In genomic region chr16:67561824-67562525, GRCh38 we compare ENCODE assay signal across 1 cellular context.
TF ChIP-seq lines count a peak whose summit lies in the region.

No MANE protein-coding gene starts in this region.

TF ChIP-seq in HepG2, 621 proteins besides CTCF, POLR2A, EP300 and RAD21 (continued from another document and continues in another):
- TF ChIP-seq ADNP (CRISPR knock-in tag; IDR thresholded peaks at IDR 0.05) (no peak), TCF12 (IDR thresholded peaks at IDR 0.05) (no peak), TCF12 (CRISPR knock-in tag; IDR thresholded peaks at IDR 0.05) (peak; percentile 84; the same call in 1 of the 2 replicates), FOXA3 (CRISPR knock-in tag; IDR thresholded peaks at IDR 0.05) (peak; percentile 40), ZNF224 (CRISPR knock-in tag; IDR thresholded peaks at IDR 0.05) (no peak), DZIP1 (CRISPR knock-in tag; IDR thresholded peaks at IDR 0.05) (peak; percentile 97), BORCS8-MEF2B (CRISPR knock-in tag; IDR thresholded peaks at IDR 0.05) (peak; percentile 94), ZMAT3 (CRISPR knock-in tag; conservative IDR thresholded peaks at IDR 0.05) (peak; percentile 55; the same call in 1 of the 2 replicates), ZNF572 (CRISPR knock-in tag; IDR thresholded peaks at IDR 0.05) (0 out of 2 replicates have a peak, but pooled peaks have one; percentile 51), NONO (IDR thresholded peaks at IDR 0.05) (no peak), NONO (CRISPR knock-in tag; conservative IDR thresholded peaks at IDR 0.05) (peak; percentile 71), KLF9 (CRISPR knock-in tag; IDR thresholded peaks at IDR 0.05; ENCODE audit: low read depth) (0 out of 2 replicates have a peak, but pooled peaks have one; percentile 43), KAT7 (CRISPR knock-in tag; IDR thresholded peaks at IDR 0.05; ENCODE audit: borderline replicate concordance) (peak; percentile 79; the same call in 1 of the 2 replicates), MXI1 (IDR thresholded peaks at IDR 0.05; ENCODE audit: borderline replicate concordance, low read depth, low read length) (peak; percentile 93; the same call in 2 of the 3 replicates), MTA1 (CRISPR knock-in tag; IDR thresholded peaks at IDR 0.05; ENCODE audit: borderline replicate concordance) (peak; percentile 90), RXRB (CRISPR knock-in tag; IDR thresholded peaks at IDR 0.05; ENCODE audit: borderline replicate concordance) (no peak; the same call in 1 of the 2 replicates), TRIM22 (IDR thresholded peaks at IDR 0.05) (no peak), SAFB2 (CRISPR knock-in tag; IDR thresholded peaks at IDR 0.05; ENCODE audit: borderline replicate concordance, low read depth) (peak; percentile 78; the same call in 1 of the 2 replicates), YEATS4 (CRISPR knock-in tag; IDR thresholded peaks at IDR 0.05; ENCODE audit: borderline replicate concordance) (peak; percentile 92), PITX1 (CRISPR knock-in tag; IDR thresholded peaks at IDR 0.05) (peak; percentile 45; the same call in 1 of the 2 replicates), KDM5B (CRISPR knock-in tag; IDR thresholded peaks at IDR 0.05; ENCODE audit: borderline replicate concordance) (peak; percentile 83; the same call in 1 of the 2 replicates), ETV6 (CRISPR knock-in tag; conservative IDR thresholded peaks at IDR 0.05) (no peak), TOE1 (CRISPR knock-in tag; IDR thresholded peaks at IDR 0.05) (no peak), THAP11 (CRISPR knock-in tag; IDR thresholded peaks at IDR 0.05) (peak; percentile 89), ZNF513 (CRISPR knock-in tag; conservative IDR thresholded peaks at IDR 0.05) (peak; percentile 79; the same call in 1 of the 2 replicates), RXRA (CRISPR knock-in tag; IDR thresholded peaks at IDR 0.05) (peak; percentile 89), PHF21A (CRISPR knock-in tag; IDR thresholded peaks at IDR 0.05) (peak; percentile 91)
- TF ChIP-seq, protein P1, sequence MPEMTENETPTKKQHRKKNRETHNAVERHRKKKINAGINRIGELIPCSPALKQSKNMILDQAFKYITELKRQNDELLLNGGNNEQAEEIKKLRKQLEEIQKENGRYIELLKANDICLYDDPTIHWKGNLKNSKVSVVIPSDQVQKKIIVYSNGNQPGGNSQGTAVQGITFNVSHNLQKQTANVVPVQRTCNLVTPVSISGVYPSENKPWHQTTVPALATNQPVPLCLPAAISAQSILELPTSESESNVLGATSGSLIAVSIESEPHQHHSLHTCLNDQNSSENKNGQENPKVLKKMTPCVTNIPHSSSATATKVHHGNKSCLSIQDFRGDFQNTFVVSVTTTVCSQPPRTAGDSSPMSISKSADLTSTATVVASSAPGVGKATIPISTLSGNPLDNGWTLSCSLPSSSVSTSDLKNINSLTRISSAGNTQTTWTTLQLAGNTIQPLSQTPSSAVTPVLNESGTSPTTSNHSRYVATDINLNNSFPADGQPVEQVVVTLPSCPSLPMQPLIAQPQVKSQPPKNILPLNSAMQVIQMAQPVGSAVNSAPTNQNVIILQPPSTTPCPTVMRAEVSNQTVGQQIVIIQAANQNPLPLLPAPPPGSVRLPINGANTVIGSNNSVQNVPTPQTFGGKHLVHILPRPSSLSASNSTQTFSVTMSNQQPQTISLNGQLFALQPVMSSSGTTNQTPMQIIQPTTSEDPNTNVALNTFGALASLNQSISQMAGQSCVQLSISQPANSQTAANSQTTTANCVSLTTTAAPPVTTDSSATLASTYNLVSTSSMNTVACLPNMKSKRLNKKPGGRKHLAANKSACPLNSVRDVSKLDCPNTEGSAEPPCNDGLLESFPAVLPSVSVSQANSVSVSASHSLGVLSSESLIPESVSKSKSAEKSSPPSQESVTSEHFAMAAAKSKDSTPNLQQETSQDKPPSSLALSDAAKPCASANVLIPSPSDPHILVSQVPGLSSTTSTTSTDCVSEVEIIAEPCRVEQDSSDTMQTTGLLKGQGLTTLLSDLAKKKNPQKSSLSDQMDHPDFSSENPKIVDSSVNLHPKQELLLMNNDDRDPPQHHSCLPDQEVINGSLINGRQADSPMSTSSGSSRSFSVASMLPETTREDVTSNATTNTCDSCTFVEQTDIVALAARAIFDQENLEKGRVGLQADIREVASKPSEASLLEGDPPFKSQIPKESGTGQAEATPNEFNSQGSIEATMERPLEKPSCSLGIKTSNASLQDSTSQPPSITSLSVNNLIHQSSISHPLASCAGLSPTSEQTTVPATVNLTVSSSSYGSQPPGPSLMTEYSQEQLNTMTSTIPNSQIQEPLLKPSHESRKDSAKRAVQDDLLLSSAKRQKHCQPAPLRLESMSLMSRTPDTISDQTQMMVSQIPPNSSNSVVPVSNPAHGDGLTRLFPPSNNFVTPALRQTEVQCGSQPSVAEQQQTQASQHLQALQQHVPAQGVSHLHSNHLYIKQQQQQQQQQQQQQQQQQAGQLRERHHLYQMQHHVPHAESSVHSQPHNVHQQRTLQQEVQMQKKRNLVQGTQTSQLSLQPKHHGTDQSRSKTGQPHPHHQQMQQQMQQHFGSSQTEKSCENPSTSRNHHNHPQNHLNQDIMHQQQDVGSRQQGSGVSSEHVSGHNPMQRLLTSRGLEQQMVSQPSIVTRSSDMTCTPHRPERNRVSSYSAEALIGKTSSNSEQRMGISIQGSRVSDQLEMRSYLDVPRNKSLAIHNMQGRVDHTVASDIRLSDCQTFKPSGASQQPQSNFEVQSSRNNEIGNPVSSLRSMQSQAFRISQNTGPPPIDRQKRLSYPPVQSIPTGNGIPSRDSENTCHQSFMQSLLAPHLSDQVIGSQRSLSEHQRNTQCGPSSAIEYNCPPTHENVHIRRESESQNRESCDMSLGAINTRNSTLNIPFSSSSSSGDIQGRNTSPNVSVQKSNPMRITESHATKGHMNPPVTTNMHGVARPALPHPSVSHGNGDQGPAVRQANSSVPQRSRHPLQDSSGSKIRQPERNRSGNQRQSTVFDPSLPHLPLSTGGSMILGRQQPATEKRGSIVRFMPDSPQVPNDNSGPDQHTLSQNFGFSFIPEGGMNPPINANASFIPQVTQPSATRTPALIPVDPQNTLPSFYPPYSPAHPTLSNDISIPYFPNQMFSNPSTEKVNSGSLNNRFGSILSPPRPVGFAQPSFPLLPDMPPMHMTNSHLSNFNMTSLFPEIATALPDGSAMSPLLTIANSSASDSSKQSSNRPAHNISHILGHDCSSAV (CRISPR knock-in tag; IDR thresholded peaks at IDR 0.05; ENCODE audit: borderline replicate concordance): no peak
- TF ChIP-seq, protein P2, sequence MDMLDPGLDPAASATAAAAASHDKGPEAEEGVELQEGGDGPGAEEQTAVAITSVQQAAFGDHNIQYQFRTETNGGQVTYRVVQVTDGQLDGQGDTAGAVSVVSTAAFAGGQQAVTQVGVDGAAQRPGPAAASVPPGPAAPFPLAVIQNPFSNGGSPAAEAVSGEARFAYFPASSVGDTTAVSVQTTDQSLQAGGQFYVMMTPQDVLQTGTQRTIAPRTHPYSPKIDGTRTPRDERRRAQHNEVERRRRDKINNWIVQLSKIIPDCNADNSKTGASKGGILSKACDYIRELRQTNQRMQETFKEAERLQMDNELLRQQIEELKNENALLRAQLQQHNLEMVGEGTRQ (IDR thresholded peaks at IDR 0.05; ENCODE audit: low read depth, low read length): peak; percentile 37; the same call in 1 of the 2 replicates
- TF ChIP-seq, protein P2 (CRISPR knock-in tag; IDR thresholded peaks at IDR 0.05; ENCODE audit: borderline replicate concordance): no peak
- TF ChIP-seq, protein P3, sequence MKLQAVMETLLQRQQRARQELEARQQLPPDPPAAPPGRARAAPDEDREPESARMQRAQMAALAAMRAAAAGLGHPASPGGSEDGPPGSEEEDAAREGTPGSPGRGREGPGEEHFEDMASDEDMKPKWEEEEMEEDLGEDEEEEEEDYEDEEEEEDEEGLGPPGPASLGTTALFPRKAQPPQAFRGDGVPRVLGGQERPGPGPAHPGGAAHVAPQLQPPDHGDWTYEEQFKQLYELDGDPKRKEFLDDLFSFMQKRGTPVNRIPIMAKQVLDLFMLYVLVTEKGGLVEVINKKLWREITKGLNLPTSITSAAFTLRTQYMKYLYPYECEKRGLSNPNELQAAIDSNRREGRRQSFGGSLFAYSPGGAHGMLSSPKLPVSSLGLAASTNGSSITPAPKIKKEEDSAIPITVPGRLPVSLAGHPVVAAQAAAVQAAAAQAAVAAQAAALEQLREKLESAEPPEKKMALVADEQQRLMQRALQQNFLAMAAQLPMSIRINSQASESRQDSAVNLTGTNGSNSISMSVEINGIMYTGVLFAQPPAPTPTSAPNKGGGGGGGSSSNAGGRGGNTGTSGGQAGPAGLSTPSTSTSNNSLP (IDR thresholded peaks at IDR 0.05; ENCODE audit: low read depth, low read length): no peak
- TF ChIP-seq, protein P4, sequence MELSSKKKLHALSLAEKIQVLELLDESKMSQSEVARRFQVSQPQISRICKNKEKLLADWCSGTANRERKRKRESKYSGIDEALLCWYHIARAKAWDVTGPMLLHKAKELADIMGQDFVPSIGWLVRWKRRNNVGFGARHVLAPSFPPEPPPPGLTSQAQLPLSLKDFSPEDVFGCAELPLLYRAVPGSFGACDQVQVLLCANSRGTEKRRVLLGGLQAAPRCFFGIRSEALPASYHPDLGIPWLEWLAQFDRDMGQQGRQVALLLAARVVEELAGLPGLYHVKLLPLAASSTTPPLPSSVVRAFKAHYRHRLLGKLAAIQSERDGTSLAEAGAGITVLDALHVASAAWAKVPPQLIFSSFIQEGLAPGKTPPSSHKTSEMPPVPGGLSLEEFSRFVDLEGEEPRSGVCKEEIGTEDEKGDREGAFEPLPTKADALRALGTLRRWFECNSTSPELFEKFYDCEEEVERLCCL (CRISPR knock-in tag; IDR thresholded peaks at IDR 0.05; ENCODE audit: borderline replicate concordance): peak; percentile 81; the same call in 1 of the 2 replicates
- TF ChIP-seq, protein P5, sequence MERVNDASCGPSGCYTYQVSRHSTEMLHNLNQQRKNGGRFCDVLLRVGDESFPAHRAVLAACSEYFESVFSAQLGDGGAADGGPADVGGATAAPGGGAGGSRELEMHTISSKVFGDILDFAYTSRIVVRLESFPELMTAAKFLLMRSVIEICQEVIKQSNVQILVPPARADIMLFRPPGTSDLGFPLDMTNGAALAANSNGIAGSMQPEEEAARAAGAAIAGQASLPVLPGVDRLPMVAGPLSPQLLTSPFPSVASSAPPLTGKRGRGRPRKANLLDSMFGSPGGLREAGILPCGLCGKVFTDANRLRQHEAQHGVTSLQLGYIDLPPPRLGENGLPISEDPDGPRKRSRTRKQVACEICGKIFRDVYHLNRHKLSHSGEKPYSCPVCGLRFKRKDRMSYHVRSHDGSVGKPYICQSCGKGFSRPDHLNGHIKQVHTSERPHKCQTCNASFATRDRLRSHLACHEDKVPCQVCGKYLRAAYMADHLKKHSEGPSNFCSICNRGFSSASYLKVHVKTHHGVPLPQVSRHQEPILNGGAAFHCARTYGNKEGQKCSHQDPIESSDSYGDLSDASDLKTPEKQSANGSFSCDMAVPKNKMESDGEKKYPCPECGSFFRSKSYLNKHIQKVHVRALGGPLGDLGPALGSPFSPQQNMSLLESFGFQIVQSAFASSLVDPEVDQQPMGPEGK (CRISPR knock-in tag; IDR thresholded peaks at IDR 0.05): peak; percentile 97
- TF ChIP-seq, protein P6, sequence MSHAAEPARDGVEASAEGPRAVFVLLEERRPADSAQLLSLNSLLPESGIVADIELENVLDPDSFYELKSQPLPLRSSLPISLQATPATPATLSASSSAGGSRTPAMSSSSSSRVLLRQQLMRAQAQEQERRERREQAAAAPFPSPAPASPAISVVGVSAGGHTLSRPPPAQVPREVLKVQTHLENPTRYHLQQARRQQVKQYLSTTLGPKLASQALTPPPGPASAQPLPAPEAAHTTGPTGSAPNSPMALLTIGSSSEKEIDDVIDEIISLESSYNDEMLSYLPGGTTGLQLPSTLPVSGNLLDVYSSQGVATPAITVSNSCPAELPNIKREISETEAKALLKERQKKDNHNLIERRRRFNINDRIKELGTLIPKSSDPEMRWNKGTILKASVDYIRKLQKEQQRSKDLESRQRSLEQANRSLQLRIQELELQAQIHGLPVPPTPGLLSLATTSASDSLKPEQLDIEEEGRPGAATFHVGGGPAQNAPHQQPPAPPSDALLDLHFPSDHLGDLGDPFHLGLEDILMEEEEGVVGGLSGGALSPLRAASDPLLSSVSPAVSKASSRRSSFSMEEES (CRISPR knock-in tag; IDR thresholded peaks at IDR 0.05): peak; percentile 27; the same call in 1 of the 2 replicates
